In genomic region chr11:130144721-130145327, GRCh38 we compare ENCODE assay signal across 10 cellular contexts. TPM values are rescaled to one million over a fixed set of nuclear protein-coding genes. Genes with fewer than 3 reads are reported as not detected.
A peak's percentile ranks its signal among the peaks of the same experiment; 100 is the strongest.
DNase-seq lines count a peak whose midpoint lies in the region; ATAC-seq and TF ChIP-seq lines count a peak whose summit lies in the region.
"Had no signal": no experiment of that assay in that cellular context is flagged by ENCODE, and none has a peak within 500 bp of the region (broad histone marks: within the 10 kb centered on the region; RNA-seq: fewer than 3 reads in every experiment).

No MANE protein-coding gene starts in this region.

- peaks cover 5 to 21% (median 13%) of the 10 kb centered on the region in 4 donors for H3K4me1 Mint-ChIP-seq in CD4-positive, CD25-positive, alpha-beta regulatory T cell
- H3K4me1 Mint-ChIP-seq in natural killer cell, result peaks cover 27 to 28% of the 10 kb centered on the region in 2 donors

- no peaks in the 10 kb centered on the region for H3K27me3 ChIP-seq in CD4-positive, CD25-positive, alpha-beta regulatory T cell (ENCODE audit: control insufficient read depth, insufficient read depth, low read length)
- H3K27me3 ChIP-seq in duodenal mucosa (ENCODE audit: control insufficient read depth in 1 of 2, insufficient read depth in 2 of 2, low read length in 2 of 2), result no peaks in the 10 kb centered on the region

- no peak overlapping the region for H3K4me3 Mint-ChIP-seq in CD4-positive, CD25-positive, alpha-beta regulatory T cell
- no peak overlapping the region for H3K4me3 Mint-ChIP-seq in natural killer cell
- H3K4me3 Mint-ChIP-seq: activated CD4-positive, alpha-beta T cell treated with anti-CD3 and anti-CD28 coated beads for 36 hours had no signal

- no peaks in the 10 kb centered on the region for H3K9me3 ChIP-seq in CD4-positive, CD25-positive, alpha-beta regulatory T cell (ENCODE audit: control insufficient read depth in 2 of 2, low read length in 2 of 2)
- no peaks in the 10 kb centered on the region for H3K9me3 ChIP-seq in duodenal mucosa (ENCODE audit: control insufficient read depth in 1 of 2, low read length in 2 of 2)

- H3K27ac ChIP-seq in CD4-positive, CD25-positive, alpha-beta regulatory T cell (ENCODE audit: insufficient read depth, low read length, poor library complexity, severe bottlenecking), result no peak overlapping the region
- H3K27ac ChIP-seq in duodenal mucosa (ENCODE audit: low read depth, low read length), result peak overlapping the region; percentile 73

- no peak for TF ChIP-seq CTCF in natural killer cell (IDR thresholded peaks at IDR 0.05)

- H3K4me3 ChIP-seq in CD4-positive, CD25-positive, alpha-beta regulatory T cell (ENCODE audit: low read depth, low read length), result no peak overlapping the region
- no peak overlapping the region for H3K4me3 ChIP-seq in duodenal mucosa (ENCODE audit: low read depth in 1 of 2, low read length in 2 of 2)

- peaks cover 8% of the 10 kb centered on the region for H3K4me1 ChIP-seq in CD4-positive, CD25-positive, alpha-beta regulatory T cell (ENCODE audit: control insufficient read depth, insufficient read depth, low read length, poor library complexity, severe bottlenecking)
- peaks cover 49 to 62% of the 10 kb centered on the region in 2 donors for H3K4me1 ChIP-seq in duodenal mucosa (ENCODE audit: control insufficient read depth in 1 of 2, insufficient read depth in 2 of 2, low read length in 2 of 2)

- peak overlapping the region in 1 of 2 donors; percentile 37 for H3K9ac ChIP-seq in duodenal mucosa (ENCODE audit: low read depth in 1 of 2, low read length in 2 of 2)

- H3K27me3 Mint-ChIP-seq in CD4-positive, CD25-positive, alpha-beta regulatory T cell, result no peaks in the 10 kb centered on the region
- H3K27me3 Mint-ChIP-seq in natural killer cell (ENCODE audit: low read depth in 2 of 2), result no peaks in the 10 kb centered on the region
- H3K27me3 Mint-ChIP-seq: activated CD4-positive, alpha-beta T cell treated with anti-CD3 and anti-CD28 coated beads for 36 hours had no signal

- intact Hi-C loops in natural killer cell (cut with micrococcal nuclease), result no loop called here

- peaks cover 38% of the 10 kb centered on the region for H3K36me3 Mint-ChIP-seq in CD4-positive, CD25-positive, alpha-beta regulatory T cell
- no peaks in the 10 kb centered on the region for H3K36me3 Mint-ChIP-seq in natural killer cell
- H3K36me3 Mint-ChIP-seq: activated naive CD4-positive, alpha-beta T cell treated with anti-CD3 and anti-CD28 coated beads, Interleukin-2, amount 50 U/mL, for 72 hours had no signal

- DNase-seq in CD4-positive, CD25-positive, alpha-beta regulatory T cell, result no peak
- DNase-seq in NCI-H1092 treated with DMSO at 0.1 percent for 48 hours (lab: John Stamatoyannopoulos, UW), result peak; percentile 42
- no peak for DNase-seq in natural killer cell
- DNase-seq in LoVo (ENCODE audit: low spot score), result no peak
- no peak for DNase-seq in UCSD-AML1 (lab: John Stamatoyannopoulos, UW; ENCODE audit: unreplicated experiment)
- DNase-seq in cerebellar cortex (ENCODE audit: low spot score), result no peak
- DNase-seq: activated CD4-positive, alpha-beta T cell treated with anti-CD3 and anti-CD28 coated beads for 36 hours had no signal

- ATAC-seq in CD4-positive, CD25-positive, alpha-beta regulatory T cell (ENCODE audit: low read depth in 2 of 2), result no peak
- ATAC-seq in natural killer cell (no peak), HG02588 (IDR thresholded peaks at IDR 0.05; ENCODE audit: unreplicated experiment) (no peak)
- ATAC-seq: activated CD4-positive, alpha-beta T cell treated with anti-CD3 and anti-CD28 coated beads for 36 hours; activated naive CD4-positive, alpha-beta T cell treated with anti-CD3 and anti-CD28 coated beads, Interleukin-2, amount 50 U/mL, for 72 hours had no signal

- peak overlapping the region in 2 of 3 donors; percentile 62 to 79 for H3K27ac Mint-ChIP-seq in CD4-positive, CD25-positive, alpha-beta regulatory T cell
- peak overlapping the region; percentile 63 to 72 for H3K27ac Mint-ChIP-seq in natural killer cell

- H3K9me3 Mint-ChIP-seq in CD4-positive, CD25-positive, alpha-beta regulatory T cell, result no peaks in the 10 kb centered on the region
- H3K9me3 Mint-ChIP-seq in natural killer cell, result no peaks in the 10 kb centered on the region
- H3K9me3 Mint-ChIP-seq: activated naive CD4-positive, alpha-beta T cell treated with anti-CD3 and anti-CD28 coated beads, Interleukin-2, amount 50 U/mL, for 72 hours had no signal

- peaks cover 34% of the 10 kb centered on the region for H3K36me3 ChIP-seq in CD4-positive, CD25-positive, alpha-beta regulatory T cell (ENCODE audit: control insufficient read depth, insufficient read depth, low read length)
- peaks cover 17 to 32% of the 10 kb centered on the region in 2 donors for H3K36me3 ChIP-seq in duodenal mucosa (ENCODE audit: control insufficient read depth in 1 of 2, insufficient read depth in 2 of 2, low read length in 2 of 2)

RNA-seq across cellular contexts. Expression of gene ST14, which starts 14.8 kb away (rescaled TPM):
- not detected for total RNA-seq in CD4-positive, CD25-positive, alpha-beta regulatory T cell
- polyA plus RNA-seq in CD4-positive, CD25-positive, alpha-beta regulatory T cell, result under 1 TPM in 2 of 4 donors, not detected in 2; 0.05 to 0.06 TPM
- 1 to 10 TPM in 2 of 3 donors, under 1 TPM in 1; 0.61 to 1.9 (median 1.0) TPM for total RNA-seq in natural killer cell
- total RNA-seq: activated CD4-positive, alpha-beta T cell treated with anti-CD3 and anti-CD28 coated beads for 36 hours had no signal
